ENCODE assay signal across 25 cellular contexts in genomic region chr11:121797496-121797895, GRCh38.
"Had no signal": no experiment of that assay in that cellular context is flagged by ENCODE, and none has a peak within 500 bp of the region (broad histone marks: within the 10 kb centered on the region; RNA-seq: fewer than 3 reads in every experiment).

No MANE protein-coding gene starts in this region.

- ATAC-seq: activated CD8-positive, alpha-beta T cell treated with anti-CD3 and anti-CD28 coated beads for 36 hours; body of pancreas; PC-3 had no signal

- DNase-seq: activated CD4-positive, alpha-beta T cell treated with anti-CD3 and anti-CD28 coated beads, Interleukin-2, amount 10 ng/mL, durations not matched to agents 24 days and 14 days; activated CD4-positive, alpha-beta T cell treated with anti-CD3 and anti-CD28 coated beads, Interleukin-2, amount 50 U/mL, for 4 hours; activated CD8-positive, alpha-beta T cell treated with anti-CD3 and anti-CD28 coated beads for 36 hours; activated gamma-delta T cell; activated naive CD4-positive, alpha-beta T cell treated with Interleukin-2 at 50 U/mL for 16 hours; activated naive CD8-positive, alpha-beta T cell treated with anti-CD3 and anti-CD28 coated beads, Interleukin-2, amount 10 ng/mL, durations not matched to agents 7 days and 5 days; activated T-cell treated with anti-CD3 and anti-CD28 coated beads, Interleukin-2, amount 50 U/mL, for 1 hour; body of pancreas; central memory CD4-positive, alpha-beta T cell; Kasumi-1; KG1; MG63; NCI-H1048; NCI-H1105 treated with DMSO at 0.1 percent for 48 hours; NCI-H1436; NCI-H1694; NCI-H2029; NCI-H345; NCI-H524 treated with DMSO at 0.1 percent for 48 hours; NK-92 treated with Interleukin-12 subunit alpha and Interleukin-12 subunit beta, amount 100 ng/mL, for 24 hours; PC-3; Right ventricle myocardium superior had no signal

- H3K4me3 ChIP-seq: body of pancreas, MG63 had no signal

- H3K27ac ChIP-seq: body of pancreas had no signal

- H3K4me1 ChIP-seq: body of pancreas had no signal

- H3K36me3 ChIP-seq: MG63 had no signal

- FAIRE-seq: astrocyte, bronchial epithelial cell, TTC549 had no signal

- H3K27me3 ChIP-seq: body of pancreas, MG63 had no signal

- H3K9me3 ChIP-seq: body of pancreas, MG63 had no signal
